In genomic region chr9:37784640-37785483, GRCh38 we compare ENCODE assay signal across 1 cellular context.
TF ChIP-seq lines count a peak whose summit lies in the region.

Gene EXOSC3, minus strand, starts transcription at chr9:37785064. Its CDS starts 20 bp downstream, at chr9:37785044.

TF ChIP-seq in HepG2, 621 proteins besides CTCF, POLR2A, EP300 and RAD21 (continued from another document and continues in another):
- TF ChIP-seq GMEB2 (CRISPR knock-in tag; IDR thresholded peaks at IDR 0.05; ENCODE audit: low read depth): no peak
- TF ChIP-seq ZNF333 (CRISPR knock-in tag; IDR thresholded peaks at IDR 0.05; ENCODE audit: borderline replicate concordance): no peak; the same call in 1 of the 2 replicates
- TF ChIP-seq HMGXB3 (CRISPR knock-in tag; IDR thresholded peaks at IDR 0.05; ENCODE audit: borderline replicate concordance): peak; percentile 48; the same call in 1 of the 2 replicates
- TF ChIP-seq ZZZ3 (CRISPR knock-in tag; IDR thresholded peaks at IDR 0.05; ENCODE audit: borderline replicate concordance): peak; percentile 78; the same call in 1 of the 2 replicates
- TF ChIP-seq GTF3A (CRISPR knock-in tag; conservative IDR thresholded peaks at IDR 0.05): peak; percentile 87; the same call in 1 of the 2 replicates
- no peak for TF ChIP-seq WIZ (CRISPR knock-in tag; IDR thresholded peaks at IDR 0.05)
- peak; percentile 80 for TF ChIP-seq ZNF724P (CRISPR knock-in tag; IDR thresholded peaks at IDR 0.05; ENCODE audit: borderline replicate concordance)
- TF ChIP-seq ATF6 (CRISPR knock-in tag; conservative IDR thresholded peaks at IDR 0.05): no peak
- no peak for TF ChIP-seq FOXJ3 (CRISPR knock-in tag; IDR thresholded peaks at IDR 0.05; ENCODE audit: borderline replicate concordance)
- TF ChIP-seq RBM22 (optimal IDR thresholded peaks at IDR 0.05; ENCODE audit: low read length): no peak
- peak; percentile 85; the same call in 1 of the 2 replicates for TF ChIP-seq ZNF30 (CRISPR knock-in tag; IDR thresholded peaks at IDR 0.05)
- TF ChIP-seq ZXDC (CRISPR knock-in tag; IDR thresholded peaks at IDR 0.05): peak; percentile 80; the same call in 1 of the 2 replicates
- TF ChIP-seq NFIC (IDR thresholded peaks at IDR 0.05; ENCODE audit: low read length): no peak
- TF ChIP-seq ERF (CRISPR knock-in tag; IDR thresholded peaks at IDR 0.05): peak; percentile 75
- TF ChIP-seq ZSCAN9 (CRISPR knock-in tag; IDR thresholded peaks at IDR 0.05; ENCODE audit: borderline replicate concordance): peak; percentile 64; the same call in 1 of the 2 replicates
- no peak for TF ChIP-seq NCOA5 (CRISPR knock-in tag; IDR thresholded peaks at IDR 0.05)
- TF ChIP-seq IKZF1 (IDR thresholded peaks at IDR 0.05): no peak
- TF ChIP-seq ZNF274 (CRISPR knock-in tag; IDR thresholded peaks at IDR 0.05): peak; percentile 88
- TF ChIP-seq RBFOX2 (IDR thresholded peaks at IDR 0.05; ENCODE audit: low read depth, low read length): peak; percentile 97
- TF ChIP-seq JUND (CRISPR knock-in tag; IDR thresholded peaks at IDR 0.05): no peak; the same call in 1 of the 2 replicates
- TF ChIP-seq ISX (CRISPR knock-in tag; conservative IDR thresholded peaks at IDR 0.05): no peak
- TF ChIP-seq ZNF343 (CRISPR knock-in tag; IDR thresholded peaks at IDR 0.05): peak; percentile 65; the same call in 1 of the 2 replicates
- TF ChIP-seq ZSCAN30 (CRISPR knock-in tag; IDR thresholded peaks at IDR 0.05): no peak
- TF ChIP-seq SIX4 (CRISPR knock-in tag; IDR thresholded peaks at IDR 0.05): no peak
- TF ChIP-seq ZNF614 (CRISPR knock-in tag; IDR thresholded peaks at IDR 0.05; ENCODE audit: borderline replicate concordance): peak; percentile 67; the same call in 1 of the 2 replicates
- TF ChIP-seq SOX6 (IDR thresholded peaks at IDR 0.05): no peak
- peak; percentile 63 for TF ChIP-seq SOX6 (CRISPR knock-in tag; IDR thresholded peaks at IDR 0.05)
- no peak for TF ChIP-seq ZBTB7B (CRISPR knock-in tag; IDR thresholded peaks at IDR 0.05)
- no peak for TF ChIP-seq SRSF4 (IDR thresholded peaks at IDR 0.05; ENCODE audit: low read depth, low read length, poor library complexity, severe bottlenecking)
- TF ChIP-seq ZFP90 (CRISPR knock-in tag; IDR thresholded peaks at IDR 0.05; ENCODE audit: borderline replicate concordance): no peak; the same call in 1 of the 2 replicates
- no peak for TF ChIP-seq DBP (CRISPR knock-in tag; IDR thresholded peaks at IDR 0.05; ENCODE audit: not compliant biosample characterization)
- no peak for TF ChIP-seq HNF4G (IDR thresholded peaks at IDR 0.05; ENCODE audit: borderline replicate concordance, low read depth, low read length)
- TF ChIP-seq HNF4G (CRISPR knock-in tag; IDR thresholded peaks at IDR 0.05; ENCODE audit: borderline replicate concordance, low read depth): no peak
- TF ChIP-seq ISL2 (CRISPR knock-in tag; IDR thresholded peaks at IDR 0.05): no peak
- TF ChIP-seq ZNF407 (CRISPR knock-in tag; IDR thresholded peaks at IDR 0.05; ENCODE audit: not compliant biosample characterization): peak; percentile 88
- peak; percentile 87 for TF ChIP-seq HNRNPLL (IDR thresholded peaks at IDR 0.05; ENCODE audit: low read depth, low read length, poor library complexity, severe bottlenecking)
- TF ChIP-seq ZNF317 (CRISPR knock-in tag; IDR thresholded peaks at IDR 0.05): peak; percentile 81
- TF ChIP-seq ZFP37 (CRISPR knock-in tag; IDR thresholded peaks at IDR 0.05; ENCODE audit: borderline replicate concordance): no peak
- peak; percentile 53; the same call in 1 of the 2 replicates for TF ChIP-seq BRD4 (CRISPR knock-in tag; IDR thresholded peaks at IDR 0.05)
- TF ChIP-seq CREB1 (IDR thresholded peaks at IDR 0.05): no peak
- no peak for TF ChIP-seq CREB1 (CRISPR knock-in tag; IDR thresholded peaks at IDR 0.05)
- TF ChIP-seq MLLT10 (CRISPR knock-in tag; IDR thresholded peaks at IDR 0.05): no peak
- no peak for TF ChIP-seq ZNF24 (IDR thresholded peaks at IDR 0.05)
- TF ChIP-seq ZNF577 (CRISPR knock-in tag; IDR thresholded peaks at IDR 0.05; ENCODE audit: borderline replicate concordance, low read depth): no peak
- no peak for TF ChIP-seq RFXANK (CRISPR knock-in tag; IDR thresholded peaks at IDR 0.05)
- peak; percentile 74 for TF ChIP-seq SRSF1 (optimal IDR thresholded peaks at IDR 0.05; ENCODE audit: low read depth, low read length)
- no peak for TF ChIP-seq SETDB1 (CRISPR knock-in tag; IDR thresholded peaks at IDR 0.05; ENCODE audit: borderline replicate concordance)
- no peak for TF ChIP-seq JUN (CRISPR knock-in tag; IDR thresholded peaks at IDR 0.05)
